In the genomic region with DNA sequence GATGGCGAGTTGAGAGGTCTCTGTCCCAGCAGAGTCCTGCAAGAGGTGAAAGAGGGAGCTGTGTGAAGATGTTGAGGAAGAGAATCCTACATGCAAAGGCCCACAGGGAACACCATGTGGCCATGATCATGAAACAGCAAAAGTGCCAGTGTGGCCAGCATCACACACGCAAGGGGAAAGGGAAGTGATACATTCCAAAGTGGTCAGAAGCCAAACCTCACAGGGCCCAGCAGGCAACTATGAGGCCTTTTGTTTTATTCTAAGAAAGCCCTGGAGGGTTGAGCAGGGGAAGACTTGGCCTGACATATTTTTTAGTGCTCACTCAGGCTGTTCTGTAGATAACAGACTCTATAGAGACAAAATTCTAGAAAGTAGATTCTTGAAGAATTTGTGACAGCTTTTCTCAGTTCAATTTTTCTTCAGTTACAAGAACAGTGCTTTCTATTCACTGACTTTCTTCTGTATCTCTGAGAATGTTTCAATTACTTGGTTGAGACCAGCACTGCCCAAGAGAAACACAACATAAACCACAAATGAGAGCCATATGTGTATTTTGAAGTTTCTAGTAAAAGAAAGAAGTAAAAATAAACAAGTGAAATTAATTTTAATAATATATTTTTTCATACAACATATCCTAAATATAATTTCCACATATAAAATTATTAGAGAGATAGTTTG, we compare ENCODE assay signal across 12 cellular contexts.
A peak's percentile ranks its signal among the peaks of the same experiment; 100 is the strongest.
DNase-seq lines count a peak whose midpoint lies in the region; ATAC-seq lines count a peak whose summit lies in the region.
"Had no signal": no experiment of that assay in that cellular context is flagged by ENCODE, and none has a peak within 500 bp of the region (broad histone marks: within the 10 kb centered on the region; RNA-seq: fewer than 3 reads in every experiment).

No MANE protein-coding gene starts in this region.

- H2AFZ ChIP-seq in trophoblast cell (ENCODE audit: insufficient read depth, low read length, poor library complexity): no peak overlapping the region

- H2BK12ac ChIP-seq in trophoblast cell (ENCODE audit: low read length): no peak overlapping the region

- H3K18ac ChIP-seq in trophoblast cell (ENCODE audit: low read length): no peak overlapping the region

- no peaks in the 10 kb centered on the region for H3K36me3 Mint-ChIP-seq in T-helper 17 cell (ENCODE audit: low read depth)

- H3K27me3 Mint-ChIP-seq in T-helper 17 cell: peaks cover 26% of the 10 kb centered on the region

- no peaks in the 10 kb centered on the region for H3K27me3 ChIP-seq in trophoblast cell (ENCODE audit: insufficient read depth, low read length)
- H3K27me3 ChIP-seq: pancreas had no signal

- H3K4me3 Mint-ChIP-seq in T-helper 17 cell: no peak overlapping the region

- H3K9me3 ChIP-seq in trophoblast cell (ENCODE audit: insufficient read depth, low read depth, low read length): peaks cover 3% of the 10 kb centered on the region
- no peaks in the 10 kb centered on the region for H3K9me3 ChIP-seq in T-helper 17 cell (ENCODE audit: control insufficient read depth, low read length, poor library complexity, severe bottlenecking)
- H3K9me3 ChIP-seq: pancreas had no signal

- no peak overlapping the region for H3K14ac ChIP-seq in trophoblast cell (ENCODE audit: low read length)

- no peak overlapping the region for H4K91ac ChIP-seq in trophoblast cell (ENCODE audit: low read depth, low read length)

- ATAC-seq in GM18868 (IDR thresholded peaks at IDR 0.05; ENCODE audit: unreplicated experiment) (peak; percentile 64), HG02588 (IDR thresholded peaks at IDR 0.05; ENCODE audit: unreplicated experiment) (no peak), T-helper 17 cell (no peak), HG02840 (IDR thresholded peaks at IDR 0.05; ENCODE audit: low FRiP score, unreplicated experiment) (no peak)

- H3K27ac ChIP-seq in trophoblast cell (ENCODE audit: low read depth, low read length): no peak overlapping the region
- H3K27ac ChIP-seq: coronary artery, pancreas had no signal

- no peaks in the 10 kb centered on the region for H3K79me2 ChIP-seq in trophoblast cell (ENCODE audit: control insufficient read depth, insufficient read depth, low read length, poor library complexity)

- H2AK5ac ChIP-seq in trophoblast cell (ENCODE audit: low read length): no peak overlapping the region

- no peak overlapping the region for H2BK5ac ChIP-seq in trophoblast cell (ENCODE audit: low read depth, low read length, poor library complexity)

- peak overlapping the region; percentile 65 for H3K9ac ChIP-seq in trophoblast cell (ENCODE audit: low read length)

- no peak overlapping the region for H2BK120ac ChIP-seq in trophoblast cell (ENCODE audit: insufficient read depth, low read length, poor library complexity)

- no peak overlapping the region for H3K4ac ChIP-seq in trophoblast cell (ENCODE audit: low read depth, low read length)

- no peaks in the 10 kb centered on the region for H3K4me1 Mint-ChIP-seq in T-helper 17 cell

- no peak overlapping the region for H3K4me2 ChIP-seq in trophoblast cell (ENCODE audit: low read length)

- H3K23ac ChIP-seq in trophoblast cell (ENCODE audit: low read length): no peak overlapping the region

- no CpG with 5 or more reads among the region's 2 CpGs for WGBS in trophoblast cell (ENCODE audit: extremely low coverage, insufficient coverage, insufficient read length)

- no peaks in the 10 kb centered on the region for H3K79me1 ChIP-seq in trophoblast cell (ENCODE audit: low read length)

- no peak overlapping the region for H4K12ac ChIP-seq in trophoblast cell (ENCODE audit: low read depth, low read length)

- no peak overlapping the region for H3K4me3 ChIP-seq in trophoblast cell (ENCODE audit: low read depth, low read length)
- H3K4me3 ChIP-seq: coronary artery, pancreas had no signal

- peaks cover 0 to under 1% of the 10 kb centered on the region in 2 experiments for H3K4me1 ChIP-seq in trophoblast cell (ENCODE audit: control insufficient read depth in 1 of 2, insufficient read depth in 2 of 2, low read length in 2 of 2)
- H3K4me1 ChIP-seq: pancreas had no signal

- H3K27ac Mint-ChIP-seq in T-helper 17 cell: no peak overlapping the region

- no peaks in the 10 kb centered on the region for H3K36me3 ChIP-seq in trophoblast cell (ENCODE audit: control insufficient read depth in 1 of 2, insufficient read depth in 2 of 2, low read length in 2 of 2)
- H3K36me3 ChIP-seq: pancreas had no signal

- DNase-seq in Kasumi-1 (lab: John Stamatoyannopoulos, UW): peak; percentile 7 to 12
- peak; percentile 36 for DNase-seq in dedifferentiated amniotic fluid mesenchymal stem cell (ENCODE audit: extremely low spot score)
- no peak for DNase-seq in trophoblast cell
- DNase-seq in COR-L47 (lab: John Stamatoyannopoulos, UW): no peak
- DNase-seq in T-helper 17 cell: no peak
- DNase-seq: DND-41, NCI-H2227 treated with DMSO at 0.1 percent for 48 hours, pancreas had no signal

- no peak overlapping the region for H4K8ac ChIP-seq in trophoblast cell (ENCODE audit: low read depth, low read length)

Comparison
In these comparisons a context has a peak if more than half of its experiments do, and no peak if none do; other contexts are left out.
1. DNase-seq: peak in Kasumi-1 (2 of 2) and dedifferentiated amniotic fluid mesenchymal stem cell (single experiment); none in trophoblast cell (0 of 2), COR-L47 (single experiment) and T-helper 17 cell (0 of 3).